8 cellular contexts compared by ENCODE assay signal in genomic region chr2:64857581-64858471, GRCh38.
DNase-seq lines count a peak whose midpoint lies in the region; ATAC-seq and TF ChIP-seq lines count a peak whose summit lies in the region.

No MANE protein-coding gene starts in this region.

- no peak for TF ChIP-seq EP300 in gastroesophageal sphincter (IDR thresholded peaks at IDR 0.05)

- no peaks in the 10 kb centered on the region for H3K27me3 ChIP-seq in BJ (ENCODE audit: control insufficient read depth, insufficient read depth, low read length)
- no peaks in the 10 kb centered on the region for H3K27me3 ChIP-seq in gastroesophageal sphincter
- H3K27me3 ChIP-seq in osteoblast (ENCODE audit: insufficient read depth, low read length) = no peaks in the 10 kb centered on the region

- ATAC-seq in gastroesophageal sphincter (peak; percentile 9), GM18511 (IDR thresholded peaks at IDR 0.05; ENCODE audit: unreplicated experiment) (no peak)

- H4K20me1 ChIP-seq in osteoblast (ENCODE audit: insufficient read depth, low read length) = no peaks in the 10 kb centered on the region

- H3K4me3 ChIP-seq in BJ (ENCODE audit: low read depth, low read length) (no peak overlapping the region), gastroesophageal sphincter (no peak overlapping the region), osteoblast (ENCODE audit: insufficient read depth, low read length) (peak overlapping the region; percentile 8)

- H3K79me2 ChIP-seq in osteoblast (ENCODE audit: insufficient read depth, low read length) = no peaks in the 10 kb centered on the region

- H3K9me3 ChIP-seq in gastroesophageal sphincter (no peaks in the 10 kb centered on the region), osteoblast (ENCODE audit: low read depth, low read length) (no peaks in the 10 kb centered on the region)

- WGBS in gastroesophageal sphincter (ENCODE audit: low coverage in 1 of 2), 2 donors = 8 to 16% methylated on average over 6 to 9 of the region's 18 CpGs

- DNase-seq in BJ (ENCODE audit: low read depth) = no peak
- no peak for DNase-seq in RWPE1 (ENCODE audit: low spot score)
- DNase-seq in osteoblast (ENCODE audit: insufficient read length, low spot score, missing footprints) = peak; percentile 93
- DNase-seq in iPS-NIHi11 (ENCODE audit: low spot score) = no peak
- no peak for DNase-seq in dedifferentiated amniotic fluid mesenchymal stem cell (ENCODE audit: extremely low spot score)
- no peak for DNase-seq in stimulated activated CD4-positive, alpha-beta T cell treated with anti-CD3 and anti-CD28 coated beads, Interleukin-2, amount 100 ng/mL, for 48 hours

- H2AFZ ChIP-seq in osteoblast (ENCODE audit: low read length) = peak overlapping the region; percentile 40

- H3K36me3 ChIP-seq in BJ (ENCODE audit: control insufficient read depth, insufficient read depth, low read length) (no peaks in the 10 kb centered on the region), gastroesophageal sphincter (no peaks in the 10 kb centered on the region), osteoblast (ENCODE audit: insufficient read depth, low read length) (no peaks in the 10 kb centered on the region)

- peak overlapping the region; percentile 89 for H3K27ac ChIP-seq in RWPE1
- H3K27ac ChIP-seq in gastroesophageal sphincter = peak overlapping the region; percentile 87 to 96 (median 91)
- peak overlapping the region; percentile 90 for H3K27ac ChIP-seq in osteoblast (ENCODE audit: low read depth, low read length)

- POLR2A ChIA-PET in BJ (lab: Charles Lee) = no interaction called here
- POLR2A ChIA-PET in RWPE1 (lab: Yijun Ruan, JAX; ENCODE audit: low non-redundant PET) = interaction anchor here (1.2 kb wide), 1 partner anchor 107 kb away, joined by 4 read pairs; no protein-coding TSS in a partner anchor

- H3K4me2 ChIP-seq in osteoblast (ENCODE audit: insufficient read depth, low read length) = peak overlapping the region; percentile 64

- CTCF ChIA-PET in BJ (lab: Yijun Ruan, JAX) = interaction anchor here (1.2 to 4.0 kb wide), 4 partner anchors 9 to 204 kb away, joined by 4 to 20 read pairs (median 6); partner anchors contain the start of gene SERTAD2
- CTCF ChIA-PET in RWPE1 (lab: Yijun Ruan, JAX) = interaction anchor here (0.6 kb wide), 1 partner anchor 215 kb away, joined by 4 read pairs; no protein-coding TSS in a partner anchor

- TF ChIP-seq POLR2A in gastroesophageal sphincter (IDR thresholded peaks at IDR 0.05) = no peak

- H3K4me1 ChIP-seq in gastroesophageal sphincter (peaks cover 12 to 58% (median 27%) of the 10 kb centered on the region in 3 donors), osteoblast (ENCODE audit: insufficient read depth, low read length) (peaks cover 43% of the 10 kb centered on the region)

- TF ChIP-seq CTCF in BJ (IDR thresholded peaks at IDR 0.05; ENCODE audit: insufficient read depth, low read depth, low read length) = 0 out of 2 replicates have a peak, but pooled peaks have one; percentile 15
- TF ChIP-seq CTCF in RWPE1 (conservative IDR thresholded peaks at IDR 0.05; ENCODE audit: low read depth) = no peak
- no peak for TF ChIP-seq CTCF in gastroesophageal sphincter (IDR thresholded peaks at IDR 0.05)
- TF ChIP-seq CTCF in osteoblast (IDR thresholded peaks at IDR 0.05; ENCODE audit: extremely low read depth, low read depth, low read length) = no peak
